8 cellular contexts compared by ENCODE assay signal in the genomic region with DNA sequence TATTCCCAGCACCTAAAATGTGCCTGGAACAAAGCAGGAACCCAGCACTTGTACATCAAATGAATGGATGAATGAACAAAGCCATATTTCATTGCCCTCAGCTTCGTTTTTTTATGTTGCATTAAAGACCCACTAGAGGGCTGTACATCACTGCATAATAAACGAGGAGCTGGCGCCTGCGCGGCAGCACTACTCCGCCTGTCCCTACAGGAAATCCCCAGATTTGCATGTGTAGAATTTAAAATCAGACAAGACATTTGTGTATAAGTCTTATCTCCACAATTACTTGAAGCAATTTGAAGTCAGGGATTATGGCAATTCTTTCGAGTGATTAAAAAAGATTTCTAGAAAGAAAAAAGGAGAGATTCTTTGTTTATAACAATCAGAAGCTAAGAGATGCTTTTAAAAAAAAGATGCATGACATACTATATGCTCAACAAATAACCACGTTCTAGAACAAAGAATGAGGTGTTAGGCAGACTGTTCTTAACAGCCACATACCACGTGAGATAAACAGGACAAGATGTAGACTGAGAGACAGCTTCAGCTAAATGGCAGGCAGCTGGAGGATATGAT. TPM values are rescaled to one million over a fixed set of nuclear protein-coding genes. Genes with fewer than 3 reads are reported as not detected.
DNase-seq lines count a peak whose midpoint lies in the region; ATAC-seq and TF ChIP-seq lines count a peak whose summit lies in the region.

No MANE protein-coding gene starts in this region.

- peak overlapping the region; percentile 77 to 98 (median 92) for H3K27ac Mint-ChIP-seq in CD4-positive, alpha-beta memory T cell
- H3K27ac Mint-ChIP-seq in central memory CD8-positive, alpha-beta T cell (ENCODE audit: low read depth): peak overlapping the region; percentile 92

- TF ChIP-seq RAD21 in liver (IDR thresholded peaks at IDR 0.05): peak; percentile 96 to 97

- WGBS in liver: 1% methylated on average over 9 of the region's 9 CpGs

- no peaks in the 10 kb centered on the region for H3K9me3 Mint-ChIP-seq in CD4-positive, alpha-beta memory T cell
- H3K9me3 Mint-ChIP-seq in central memory CD8-positive, alpha-beta T cell: no peaks in the 10 kb centered on the region

- H3K4me1 Mint-ChIP-seq in CD4-positive, alpha-beta memory T cell: peaks cover 9 to 26% (median 12%) of the 10 kb centered on the region in 4 donors
- H3K4me1 Mint-ChIP-seq in central memory CD8-positive, alpha-beta T cell: peaks cover 13% of the 10 kb centered on the region

- no peak overlapping the region for H3K4me3 ChIP-seq in CD4-positive, alpha-beta memory T cell (ENCODE audit: low read length in 2 of 2)
- H3K4me3 ChIP-seq in liver (ENCODE audit: low read depth in 1 of 3, low read length in 3 of 3): no peak overlapping the region

- peak overlapping the region in 1 of 2 donors; percentile 56 for H3K9ac ChIP-seq in liver (ENCODE audit: low read depth in 1 of 2, low read length in 2 of 2)

- H3K27me3 ChIP-seq in CD4-positive, alpha-beta memory T cell (ENCODE audit: insufficient read depth, low read length): no peaks in the 10 kb centered on the region
- H3K27me3 ChIP-seq in liver (ENCODE audit: control insufficient read depth in 4 of 4, insufficient read depth in 4 of 4, low read length in 3 of 4): no peaks in the 10 kb centered on the region

- peak overlapping the region in 4 of 8 donors; percentile 0 to 56 (median 17) for H3K4me3 Mint-ChIP-seq in CD4-positive, alpha-beta memory T cell
- peak overlapping the region; percentile 15 for H3K4me3 Mint-ChIP-seq in central memory CD8-positive, alpha-beta T cell

- H3K9me3 ChIP-seq in CD4-positive, alpha-beta memory T cell (ENCODE audit: control insufficient read depth in 1 of 2, low read length in 2 of 2): no peaks in the 10 kb centered on the region
- H3K9me3 ChIP-seq in liver (ENCODE audit: control insufficient read depth in 4 of 4, low read length in 3 of 4): no peaks in the 10 kb centered on the region

- no peaks in the 10 kb centered on the region for H3K36me3 ChIP-seq in CD4-positive, alpha-beta memory T cell (ENCODE audit: insufficient read depth, low read length)
- H3K36me3 ChIP-seq in liver (ENCODE audit: control insufficient read depth in 4 of 4, insufficient read depth in 3 of 4, low read depth in 1 of 4, low read length in 3 of 4): no peaks in the 10 kb centered on the region

- peak; percentile 82 for ATAC-seq in GM19438 (IDR thresholded peaks at IDR 0.05; ENCODE audit: low read depth, unreplicated experiment)
- ATAC-seq in HG03469 (IDR thresholded peaks at IDR 0.05; ENCODE audit: unreplicated experiment): peak; percentile 50
- ATAC-seq in central memory CD8-positive, alpha-beta T cell (replicated peaks; ENCODE audit: extremely low read depth, poor library complexity, severe bottlenecking): peak; percentile 98

- CTCF ChIA-PET in CD4-positive, alpha-beta memory T cell (lab: Charles Lee; ENCODE audit: partially characterized antibody): interaction anchor here (0.7 to 7.6 kb wide), 27 partner anchors 9 to 1067 kb away, joined by 3 to 95 read pairs (median 5); a partner anchor contains a TSS

- H3K36me3 Mint-ChIP-seq in CD4-positive, alpha-beta memory T cell: no peaks in the 10 kb centered on the region
- peaks cover 4% of the 10 kb centered on the region for H3K36me3 Mint-ChIP-seq in central memory CD8-positive, alpha-beta T cell (ENCODE audit: insufficient read depth)

- intact Hi-C loops in CD4-positive, alpha-beta memory T cell (cut with micrococcal nuclease): loop anchor here (1.0 to 2.0 kb wide), 7 partner anchors 150 to 775 kb away; a partner anchor contains a TSS

- peak overlapping the region; percentile 61 for H3K27ac ChIP-seq in CD4-positive, alpha-beta memory T cell (ENCODE audit: low read depth, low read length)
- no peak overlapping the region for H3K27ac ChIP-seq in liver (ENCODE audit: low read depth in 1 of 2, low read length in 2 of 2)

- peak; percentile 76 to 83 (median 82) for DNase-seq in CD4-positive, alpha-beta memory T cell
- DNase-seq in NCI-H524 (lab: John Stamatoyannopoulos, UW): peak; percentile 60 to 88
- DNase-seq in activated CD4-positive, alpha-beta T cell treated with anti-CD3 and anti-CD28 coated beads for 24 hours (ENCODE audit: low read depth in 2 of 2): peak; percentile 47 to 54
- DNase-seq in central memory CD8-positive, alpha-beta T cell (ENCODE audit: low spot score in 2 of 2): peak in 1 of 2 donors; percentile 55
- DNase-seq in stimulated activated CD4-positive, alpha-beta T cell treated with anti-CD3 and anti-CD28 coated beads, TNF-alpha, amount 100 ng/mL, for 4 hours (ENCODE audit: low read depth in 3 of 3): peak; percentile 34 to 61 (median 52)

- peaks cover 15% of the 10 kb centered on the region for H3K4me1 ChIP-seq in CD4-positive, alpha-beta memory T cell (ENCODE audit: insufficient read depth, low read length)
- peaks cover 0 to 10% (median under 1%) of the 10 kb centered on the region in 4 donors for H3K4me1 ChIP-seq in liver (ENCODE audit: control insufficient read depth in 4 of 4, insufficient read depth in 4 of 4, low read length in 3 of 4)

- peak; percentile 89 for TF ChIP-seq CTCF in liver (IDR thresholded peaks at IDR 0.05; ENCODE audit: low read depth, low read length, missing input control)

- POLR2A ChIA-PET in CD4-positive, alpha-beta memory T cell (lab: Charles Lee; ENCODE audit: partially characterized antibody): interaction anchor here (0.6 to 2.4 kb wide), 12 partner anchors 17 to 1198 kb away, joined by 3 to 15 read pairs (median 4); a partner anchor contains a TSS

- no peaks in the 10 kb centered on the region for H3K27me3 Mint-ChIP-seq in CD4-positive, alpha-beta memory T cell
- no peaks in the 10 kb centered on the region for H3K27me3 Mint-ChIP-seq in central memory CD8-positive, alpha-beta T cell

TF ChIP-seq in liver, 16 proteins besides CTCF, POLR2A, EP300 and RAD21:
- TF ChIP-seq, protein P1, sequence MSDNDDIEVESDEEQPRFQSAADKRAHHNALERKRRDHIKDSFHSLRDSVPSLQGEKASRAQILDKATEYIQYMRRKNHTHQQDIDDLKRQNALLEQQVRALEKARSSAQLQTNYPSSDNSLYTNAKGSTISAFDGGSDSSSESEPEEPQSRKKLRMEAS (IDR thresholded peaks at IDR 0.05): no peak
- TF ChIP-seq FOXA2 (IDR thresholded peaks at IDR 0.05): peak; percentile 5
- no peak for TF ChIP-seq HNF4A (conservative IDR thresholded peaks at IDR 0.05)
- TF ChIP-seq, protein P2, sequence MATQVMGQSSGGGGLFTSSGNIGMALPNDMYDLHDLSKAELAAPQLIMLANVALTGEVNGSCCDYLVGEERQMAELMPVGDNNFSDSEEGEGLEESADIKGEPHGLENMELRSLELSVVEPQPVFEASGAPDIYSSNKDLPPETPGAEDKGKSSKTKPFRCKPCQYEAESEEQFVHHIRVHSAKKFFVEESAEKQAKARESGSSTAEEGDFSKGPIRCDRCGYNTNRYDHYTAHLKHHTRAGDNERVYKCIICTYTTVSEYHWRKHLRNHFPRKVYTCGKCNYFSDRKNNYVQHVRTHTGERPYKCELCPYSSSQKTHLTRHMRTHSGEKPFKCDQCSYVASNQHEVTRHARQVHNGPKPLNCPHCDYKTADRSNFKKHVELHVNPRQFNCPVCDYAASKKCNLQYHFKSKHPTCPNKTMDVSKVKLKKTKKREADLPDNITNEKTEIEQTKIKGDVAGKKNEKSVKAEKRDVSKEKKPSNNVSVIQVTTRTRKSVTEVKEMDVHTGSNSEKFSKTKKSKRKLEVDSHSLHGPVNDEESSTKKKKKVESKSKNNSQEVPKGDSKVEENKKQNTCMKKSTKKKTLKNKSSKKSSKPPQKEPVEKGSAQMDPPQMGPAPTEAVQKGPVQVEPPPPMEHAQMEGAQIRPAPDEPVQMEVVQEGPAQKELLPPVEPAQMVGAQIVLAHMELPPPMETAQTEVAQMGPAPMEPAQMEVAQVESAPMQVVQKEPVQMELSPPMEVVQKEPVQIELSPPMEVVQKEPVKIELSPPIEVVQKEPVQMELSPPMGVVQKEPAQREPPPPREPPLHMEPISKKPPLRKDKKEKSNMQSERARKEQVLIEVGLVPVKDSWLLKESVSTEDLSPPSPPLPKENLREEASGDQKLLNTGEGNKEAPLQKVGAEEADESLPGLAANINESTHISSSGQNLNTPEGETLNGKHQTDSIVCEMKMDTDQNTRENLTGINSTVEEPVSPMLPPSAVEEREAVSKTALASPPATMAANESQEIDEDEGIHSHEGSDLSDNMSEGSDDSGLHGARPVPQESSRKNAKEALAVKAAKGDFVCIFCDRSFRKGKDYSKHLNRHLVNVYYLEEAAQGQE (IDR thresholded peaks at IDR 0.05): no peak
TF ChIP-seq in liver: peak in this region for 1.

RNA-seq across cellular contexts. Expression of a gene that starts 5.4 kb away (rescaled TPM):
- total RNA-seq in CD4-positive, alpha-beta memory T cell: not detected
- polyA plus RNA-seq in CD4-positive, alpha-beta memory T cell: not detected
- 10 to 100 TPM in 1 of 2 donors, not detected in 1; 25.7 TPM for total RNA-seq in liver
- polyA plus RNA-seq in liver: 1 to 10 TPM in 1 of 2 donors, under 1 TPM in 1; 0.29 to 1.3 TPM
